8 cellular contexts compared by ENCODE assay signal in the genomic region with DNA sequence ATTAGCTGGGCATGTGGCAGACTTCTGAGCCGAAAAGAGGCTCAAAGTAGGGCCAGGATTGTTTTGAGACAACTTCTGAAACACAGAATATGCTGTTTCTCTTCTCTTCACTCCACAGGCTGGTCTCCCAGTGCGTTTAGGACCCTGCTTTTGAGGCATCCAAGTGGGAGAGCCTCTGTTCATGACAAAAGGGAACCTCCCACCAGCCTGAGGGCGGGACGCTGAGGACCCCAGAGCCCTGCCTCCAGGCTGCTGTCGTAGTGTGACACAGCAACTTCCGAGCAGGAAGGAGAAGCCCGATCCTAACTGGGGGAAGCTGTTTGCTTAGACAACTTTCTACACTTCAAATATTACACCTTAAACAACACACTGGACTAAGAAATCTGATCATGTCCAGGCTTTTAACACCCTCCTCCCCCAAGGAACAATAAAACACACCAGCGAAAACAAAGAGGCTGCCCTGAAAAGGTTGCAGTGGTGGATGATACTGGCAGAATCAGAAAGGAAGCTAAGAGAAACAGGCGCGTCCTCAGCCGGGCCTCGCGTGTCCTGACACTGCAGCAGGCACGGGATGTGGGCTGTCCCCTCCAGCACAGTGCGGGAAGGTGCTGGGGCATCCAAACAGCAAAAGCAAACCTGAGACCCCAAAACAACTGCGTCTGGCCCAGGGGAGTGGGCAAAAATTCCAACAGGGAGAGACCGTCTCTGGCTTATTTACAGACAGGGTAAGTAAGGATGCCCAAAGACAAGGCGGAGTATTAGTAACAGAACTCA. TPM values are rescaled to one million over a fixed set of nuclear protein-coding genes. Genes with fewer than 3 reads are reported as not detected.
DNase-seq lines count a peak whose midpoint lies in the region; ATAC-seq, FAIRE-seq and TF ChIP-seq lines count a peak whose summit lies in the region.

No MANE protein-coding gene starts in this region.

- WGBS in A549 (ENCODE audit: missing lambda C conversion rate), result 3% methylated on average over 18 of the region's 18 CpGs
- 0 to 2% methylated on average over 18 of the region's 18 CpGs for WGBS in testis, 2 donors

- H3K27me3 ChIP-seq in mononuclear cell (ENCODE audit: insufficient read depth, low read length), result no peaks in the 10 kb centered on the region
- H3K27me3 ChIP-seq in testis, result no peaks in the 10 kb centered on the region

- peak overlapping the region; percentile 93 to 95 for H3K27ac ChIP-seq in A549
- peak overlapping the region; percentile 89 to 95 for H3K27ac ChIP-seq in testis

- no peak for TF ChIP-seq EP300 in A549 (IDR thresholded peaks at IDR 0.05)

- ATAC-seq in A549, result peak; percentile 85 to 94
- ATAC-seq in GM18498 (IDR thresholded peaks at IDR 0.05; ENCODE audit: unreplicated experiment), result peak; percentile 60
- ATAC-seq in HG02852 (IDR thresholded peaks at IDR 0.05; ENCODE audit: unreplicated experiment), result peak; percentile 49
- ATAC-seq in activated CD8-positive, alpha-beta T cell treated with anti-CD3 and anti-CD28 coated beads for 36 hours, result peak; percentile 75

- H3K9me3 ChIP-seq in A549 (no peaks in the 10 kb centered on the region), mononuclear cell (ENCODE audit: low read depth, low read length) (no peaks in the 10 kb centered on the region), testis (no peaks in the 10 kb centered on the region)

- TF ChIP-seq RAD21 in A549 (conservative IDR thresholded peaks at IDR 0.05 in 1 of 2, IDR thresholded peaks at IDR 0.05 in 1 of 2), result no peak

- intact Hi-C loops in activated CD8-positive, alpha-beta T cell treated with anti-CD3 and anti-CD28 coated beads for 36 hours (cut with micrococcal nuclease), result loop anchor here (5.0 to 10.0 kb wide), 5 partner anchors 37 to 218 kb away; a partner anchor contains a TSS
- intact Hi-C loops in testis (cut with DNase I; ENCODE audit: low total_unique reads), result loop anchor here (5.0 kb wide), 1 partner anchor 223 kb away; no protein-coding TSS in a partner anchor

- TF ChIP-seq CTCF in A549 (IDR thresholded peaks at IDR 0.05) (no peak; the same call in 2 of the 3 replicates), epithelial cell of esophagus (IDR thresholded peaks at IDR 0.05; ENCODE audit: insufficient read depth, low read depth, low read length, missing control alignments) (no peak), testis (IDR thresholded peaks at IDR 0.05) (no peak)
- no peak for TF ChIP-seq CTCF in activated CD8-positive, alpha-beta T cell treated with anti-CD3 and anti-CD28 coated beads for 36 hours (IDR thresholded peaks at IDR 0.05)

- H3K4me1 Mint-ChIP-seq in activated CD8-positive, alpha-beta T cell treated with anti-CD3 and anti-CD28 coated beads for 36 hours (ENCODE audit: low read depth), result peaks cover 89% of the 10 kb centered on the region

- H3K36me3 ChIP-seq in testis (ENCODE audit: low read depth, missing control alignments), result no peaks in the 10 kb centered on the region

- H3K36me3 Mint-ChIP-seq in activated CD8-positive, alpha-beta T cell treated with anti-CD3 and anti-CD28 coated beads for 36 hours (ENCODE audit: low read depth), result peaks cover 10% of the 10 kb centered on the region

- peak overlapping the region; percentile 44 for H3K4me3 ChIP-seq in A549
- H3K4me3 ChIP-seq in epithelial cell of esophagus (ENCODE audit: low read length), result peak overlapping the region; percentile 38
- peak overlapping the region; percentile 31 for H3K4me3 ChIP-seq in mononuclear cell (ENCODE audit: low read length)
- peak overlapping the region; percentile 29 to 52 for H3K4me3 ChIP-seq in testis

- DNase-seq in A549 (ENCODE audit: low read depth in 1 of 2, low spot score in 1 of 2), result peak; percentile 91 to 95
- peak; percentile 60 for DNase-seq in NCI-H187 treated with DMSO at 0.1 percent for 48 hours (lab: John Stamatoyannopoulos, UW)
- DNase-seq in activated CD8-positive, alpha-beta T cell treated with anti-CD3 and anti-CD28 coated beads for 36 hours, result peak; percentile 82
- peak; percentile 64 for DNase-seq in epithelial cell of esophagus (ENCODE audit: low read depth)
- peak; percentile 90 for DNase-seq in testis

- CTCF ChIA-PET in A549 (lab: Yijun Ruan, JAX), result interaction anchor here (0.5 to 5.1 kb wide), 29 partner anchors 8 to 313 kb away, joined by 3 to 65 read pairs (median 5); a partner anchor contains a TSS
- CTCF ChIA-PET in activated CD8-positive, alpha-beta T cell treated with anti-CD3 and anti-CD28 coated beads for 36 hours (lab: Charles Lee), result interaction anchor here (1.1 to 6.8 kb wide), 14 partner anchors 11 to 314 kb away, joined by 3 to 83 read pairs (median 9); a partner anchor contains a TSS

- H3K4me1 ChIP-seq in A549, result peaks cover 87% of the 10 kb centered on the region
- H3K4me1 ChIP-seq in mononuclear cell (ENCODE audit: insufficient read depth, low read length), result peaks cover 68% of the 10 kb centered on the region
- H3K4me1 ChIP-seq in testis, result peaks cover 76% of the 10 kb centered on the region

- POLR2A ChIA-PET in A549 (lab: Yijun Ruan, JAX), result interaction anchor here (1.0 to 5.0 kb wide), 14 partner anchors 10 to 314 kb away, joined by 3 to 102 read pairs (median 4); a partner anchor contains a TSS
- POLR2A ChIA-PET in activated CD8-positive, alpha-beta T cell treated with anti-CD3 and anti-CD28 coated beads for 36 hours (lab: Charles Lee), result interaction anchor here (0.7 to 3.5 kb wide), 8 partner anchors 9 to 135 kb away, joined by 3 to 48 read pairs (median 4); a partner anchor contains a TSS

- H3K9me3 Mint-ChIP-seq in activated CD8-positive, alpha-beta T cell treated with anti-CD3 and anti-CD28 coated beads for 36 hours, result no peaks in the 10 kb centered on the region

- peak overlapping the region; percentile 90 for H3K27ac Mint-ChIP-seq in activated CD8-positive, alpha-beta T cell treated with anti-CD3 and anti-CD28 coated beads for 36 hours

- TF ChIP-seq POLR2A in A549 (IDR thresholded peaks at IDR 0.05; ENCODE audit: low read length) (peak; percentile 56), testis (IDR thresholded peaks at IDR 0.05) (no peak)

- H3K27me3 Mint-ChIP-seq in activated CD8-positive, alpha-beta T cell treated with anti-CD3 and anti-CD28 coated beads for 36 hours, result no peaks in the 10 kb centered on the region

- peak overlapping the region; percentile 98 for H3K4me2 ChIP-seq in A549

- peak overlapping the region; percentile 82 for H3K4me3 Mint-ChIP-seq in activated CD8-positive, alpha-beta T cell treated with anti-CD3 and anti-CD28 coated beads for 36 hours

- peak; percentile 82 for FAIRE-seq in A549 (lab: Jason Lieb, UNC)

TF ChIP-seq in A549, 52 proteins besides CTCF, POLR2A, EP300 and RAD21 (continues in another document):
- peak; percentile 31; the same call in 1 of the 2 replicates for TF ChIP-seq BHLHE40 (IDR thresholded peaks at IDR 0.05; ENCODE audit: low read depth, low read length)
- TF ChIP-seq, protein P1, sequence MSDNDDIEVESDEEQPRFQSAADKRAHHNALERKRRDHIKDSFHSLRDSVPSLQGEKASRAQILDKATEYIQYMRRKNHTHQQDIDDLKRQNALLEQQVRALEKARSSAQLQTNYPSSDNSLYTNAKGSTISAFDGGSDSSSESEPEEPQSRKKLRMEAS (IDR thresholded peaks at IDR 0.05), result peak; percentile 62; the same call in 1 of the 2 replicates
- TF ChIP-seq MYC (IDR thresholded peaks at IDR 0.05; ENCODE audit: borderline replicate concordance, low read length), result 0 out of 2 replicates have a peak, but pooled peaks have one; percentile 14
- TF ChIP-seq, protein P2, sequence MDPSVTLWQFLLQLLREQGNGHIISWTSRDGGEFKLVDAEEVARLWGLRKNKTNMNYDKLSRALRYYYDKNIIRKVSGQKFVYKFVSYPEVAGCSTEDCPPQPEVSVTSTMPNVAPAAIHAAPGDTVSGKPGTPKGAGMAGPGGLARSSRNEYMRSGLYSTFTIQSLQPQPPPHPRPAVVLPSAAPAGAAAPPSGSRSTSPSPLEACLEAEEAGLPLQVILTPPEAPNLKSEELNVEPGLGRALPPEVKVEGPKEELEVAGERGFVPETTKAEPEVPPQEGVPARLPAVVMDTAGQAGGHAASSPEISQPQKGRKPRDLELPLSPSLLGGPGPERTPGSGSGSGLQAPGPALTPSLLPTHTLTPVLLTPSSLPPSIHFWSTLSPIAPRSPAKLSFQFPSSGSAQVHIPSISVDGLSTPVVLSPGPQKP (IDR thresholded peaks at IDR 0.05; ENCODE audit: low read depth, low read length), result no peak
- TF ChIP-seq MAFK (IDR thresholded peaks at IDR 0.05; ENCODE audit: partially characterized antibody), result peak; percentile 96
- TF ChIP-seq, protein P3, sequence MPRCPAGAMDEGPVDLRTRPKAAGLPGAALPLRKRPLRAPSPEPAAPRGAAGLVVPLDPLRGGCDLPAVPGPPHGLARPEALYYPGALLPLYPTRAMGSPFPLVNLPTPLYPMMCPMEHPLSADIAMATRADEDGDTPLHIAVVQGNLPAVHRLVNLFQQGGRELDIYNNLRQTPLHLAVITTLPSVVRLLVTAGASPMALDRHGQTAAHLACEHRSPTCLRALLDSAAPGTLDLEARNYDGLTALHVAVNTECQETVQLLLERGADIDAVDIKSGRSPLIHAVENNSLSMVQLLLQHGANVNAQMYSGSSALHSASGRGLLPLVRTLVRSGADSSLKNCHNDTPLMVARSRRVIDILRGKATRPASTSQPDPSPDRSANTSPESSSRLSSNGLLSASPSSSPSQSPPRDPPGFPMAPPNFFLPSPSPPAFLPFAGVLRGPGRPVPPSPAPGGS (IDR thresholded peaks at IDR 0.05), result peak; percentile 88; the same call in 2 of the 3 replicates
- no peak for TF ChIP-seq ZFP36 (IDR thresholded peaks at IDR 0.05; ENCODE audit: borderline replicate concordance, partially characterized antibody)
- TF ChIP-seq SREBF2 (IDR thresholded peaks at IDR 0.05), result no peak
- TF ChIP-seq JUNB (IDR thresholded peaks at IDR 0.05), result no peak
- TF ChIP-seq, protein P4, sequence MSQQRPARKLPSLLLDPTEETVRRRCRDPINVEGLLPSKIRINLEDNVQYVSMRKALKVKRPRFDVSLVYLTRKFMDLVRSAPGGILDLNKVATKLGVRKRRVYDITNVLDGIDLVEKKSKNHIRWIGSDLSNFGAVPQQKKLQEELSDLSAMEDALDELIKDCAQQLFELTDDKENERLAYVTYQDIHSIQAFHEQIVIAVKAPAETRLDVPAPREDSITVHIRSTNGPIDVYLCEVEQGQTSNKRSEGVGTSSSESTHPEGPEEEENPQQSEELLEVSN (IDR thresholded peaks at IDR 0.05; ENCODE audit: borderline replicate concordance, low read depth), result peak; percentile 35; the same call in 1 of the 2 replicates
- TF ChIP-seq HOXA7 (CRISPR knock-in tag; IDR thresholded peaks at IDR 0.05), result peak; percentile 82; the same call in 1 of the 2 replicates

RNA-seq across cellular contexts. Expression of a gene that starts 9.3 kb away (rescaled TPM):
- polyA plus RNA-seq in A549 (2011; rRNA removed) (11.8 and 14.0 TPM in 2 replicates), A549 (2017; fragmentation: RNase III; extraction: RNeasy Plus Mini Kit Qiagen cat#74134 plus additional on column Dnase treatment) (11.8 to 13.1 TPM (median 12.2 TPM) in 3 replicates), testis (ENCODE audit: insufficient read depth, low read depth, low replicate concordance) (24.8 TPM)
- polyA plus RNA-seq in A549 (2012; cell fraction: cytosol; rRNA removed), result 7.3 and 9.6 TPM in 2 replicates
- polyA plus RNA-seq in A549 (2012; cell fraction: nucleus; rRNA removed), result 4.0 and 6.0 TPM in 2 replicates
- polyA minus RNA-seq in A549 (2011; rRNA and poly(A)+ RNA removed), result 14.4 and 16.4 TPM in 2 replicates
- total RNA-seq in activated CD8-positive, alpha-beta T cell treated with anti-CD3 and anti-CD28 coated beads for 36 hours, result 10 to 100 TPM; 31.2 to 33.9 TPM
- total RNA-seq in mononuclear cell (45.4 TPM), testis (10 to 100 TPM; 41.4 to 41.7 TPM)

Comparison
In these comparisons a context has a peak if more than half of its experiments do, and no peak if none do; other contexts are left out.
1. Peak in every context shown above with its lines: DNase-seq, ATAC-seq, H3K4me3 ChIP-seq and H3K27ac ChIP-seq.